Comparison of ENCODE assay signal across 17 cellular contexts in the genomic region with DNA sequence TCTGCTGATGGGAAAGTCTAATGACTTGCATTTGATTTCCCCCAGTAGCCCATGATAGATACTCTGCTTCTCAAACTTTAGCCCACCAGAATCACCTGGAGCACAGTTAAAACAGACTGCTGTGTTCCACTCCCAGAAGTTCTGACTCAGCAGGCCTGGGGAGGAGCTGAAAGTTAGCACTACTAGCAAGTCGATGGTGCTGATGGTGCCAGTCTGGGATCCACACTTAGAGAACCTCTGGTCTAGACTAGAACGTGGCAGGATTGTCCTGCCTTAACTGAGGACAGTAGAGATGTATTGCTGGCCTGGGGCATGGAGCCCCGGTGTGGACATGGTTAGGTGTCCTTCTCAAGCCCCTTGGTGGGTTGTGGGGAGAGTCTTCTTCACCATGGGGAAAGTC.
"Had no signal": no experiment of that assay in that cellular context is flagged by ENCODE, and none has a peak within 500 bp of the region (broad histone marks: within the 10 kb centered on the region; RNA-seq: fewer than 3 reads in every experiment).

No MANE protein-coding gene starts in this region.

- H3K9me3 ChIP-seq: heart left ventricle, mucosa of descending colon, psoas muscle, thyroid gland, uterus had no signal

- H3K36me3 Mint-ChIP-seq: activated CD8-positive, alpha-beta memory T cell treated with anti-CD3 and anti-CD28 coated beads, Interleukin-2, amount 10 ng/mL, durations not matched to agents 7 days and 5 days had no signal

- H3K4me3 Mint-ChIP-seq: activated CD8-positive, alpha-beta memory T cell treated with anti-CD3 and anti-CD28 coated beads, Interleukin-2, amount 10 ng/mL, durations not matched to agents 7 days and 5 days; nephron had no signal

- H3K9me3 Mint-ChIP-seq: nephron had no signal

- DNase-seq: activated CD8-positive, alpha-beta memory T cell treated with anti-CD3 and anti-CD28 coated beads, Interleukin-2, amount 10 ng/mL, durations not matched to agents 7 days and 5 days; activated gamma-delta T cell treated with Interleukin-2 at 50 U/mL for 16 hours; central memory CD4-positive, alpha-beta T cell; effector CD4-positive, alpha-beta T cell; foreskin melanocyte; heart left ventricle; mucosa of descending colon; psoas muscle; stimulated activated CD4-positive, alpha-beta T cell treated with anti-CD3 and anti-CD28 coated beads, Interleukin-4, amount 100 ng/mL, for 24 hours; T1000; thyroid gland; uterus had no signal

- H3K4me3 ChIP-seq: coronary artery, heart left ventricle, mucosa of descending colon, psoas muscle, thyroid gland, uterus had no signal

- FAIRE-seq: islet of Langerhans had no signal

- H3K36me3 ChIP-seq: heart left ventricle, thyroid gland, uterus had no signal

- H3K27ac Mint-ChIP-seq: activated CD8-positive, alpha-beta memory T cell treated with anti-CD3 and anti-CD28 coated beads, Interleukin-2, amount 10 ng/mL, durations not matched to agents 7 days and 5 days; nephron had no signal

- H3K4me1 ChIP-seq: psoas muscle, uterus had no signal

- H3K27ac ChIP-seq: coronary artery, heart left ventricle, psoas muscle, thyroid gland, uterus, VCaP had no signal

- ATAC-seq: activated CD8-positive, alpha-beta memory T cell treated with anti-CD3 and anti-CD28 coated beads, Interleukin-2, amount 10 ng/mL, durations not matched to agents 7 days and 5 days; heart left ventricle; left lobe of liver; mucosa of descending colon; psoas muscle had no signal

- H3K27me3 ChIP-seq: thyroid gland, uterus had no signal
